In genomic region chr1:88684482-88685238, GRCh38 we compare ENCODE assay signal across 8 cellular contexts. TPM values are rescaled to one million over a fixed set of nuclear protein-coding genes. Genes with fewer than 3 reads are reported as not detected.
DNase-seq lines count a peak whose midpoint lies in the region; ATAC-seq and TF ChIP-seq lines count a peak whose summit lies in the region.

No MANE protein-coding gene starts in this region.

- ATAC-seq in GM19467 (IDR thresholded peaks at IDR 0.05; ENCODE audit: unreplicated experiment) (peak; percentile 36), esophagus mucosa (peak; percentile 62)

- H3K9me3 ChIP-seq in NT2/D1 (ENCODE audit: insufficient read depth, low read length) (no peaks in the 10 kb centered on the region), muscle layer of duodenum (ENCODE audit: control insufficient read depth in 1 of 2, low read length in 2 of 2) (no peaks in the 10 kb centered on the region)

- no peaks in the 10 kb centered on the region for H3K4me1 ChIP-seq in NT2/D1 (ENCODE audit: insufficient read depth, insufficient read length)
- H3K4me1 ChIP-seq in muscle layer of duodenum (ENCODE audit: control insufficient read depth in 1 of 2, insufficient read depth in 2 of 2, low read length in 2 of 2), result peaks cover 7 to 23% of the 10 kb centered on the region in 2 donors

- peak; percentile 83 for DNase-seq in COLO668 (lab: John Stamatoyannopoulos, UW; ENCODE audit: unreplicated experiment)
- DNase-seq in HL-60 (ENCODE audit: low read depth in 1 of 2, low spot score in 1 of 2), result peak in 1 of 2 experiments; percentile 53
- peak; percentile 69 for DNase-seq in NT2/D1 (ENCODE audit: low read depth, low spot score)
- DNase-seq in activated T-cell treated with anti-CD3 and anti-CD28 coated beads for 48 hours (ENCODE audit: low read depth), result peak; percentile 59
- peak; percentile 45 to 47 for DNase-seq in stimulated activated CD8-positive, alpha-beta memory T cell treated with anti-CD3 and anti-CD28 coated beads, Interleukin-7, amount 100 ng/mL, for 48 hours (ENCODE audit: extremely low read depth in 1 of 2, low read depth in 1 of 2)

- H3K36me3 ChIP-seq in NT2/D1 (ENCODE audit: insufficient read depth, insufficient read length, low read length) (peaks cover 4% of the 10 kb centered on the region), muscle layer of duodenum (ENCODE audit: control insufficient read depth in 1 of 2, insufficient read depth in 2 of 2, low read length in 2 of 2) (no peaks in the 10 kb centered on the region)

- H3K27me3 ChIP-seq in HL-60 (ENCODE audit: insufficient read depth, poor library complexity, severe bottlenecking) (no peaks in the 10 kb centered on the region), NT2/D1 (ENCODE audit: insufficient read depth, insufficient read length) (no peaks in the 10 kb centered on the region), muscle layer of duodenum (ENCODE audit: low read depth, low read length) (no peaks in the 10 kb centered on the region)

- H3K27ac ChIP-seq in HL-60 (replicated peaks), result peak overlapping the region; percentile 91
- H3K27ac ChIP-seq in muscle layer of duodenum (ENCODE audit: low read length), result peak overlapping the region; percentile 61

- H3K9ac ChIP-seq in NT2/D1 (ENCODE audit: insufficient read length, low read depth), result peak overlapping the region; percentile 95

- no peak for TF ChIP-seq CTCF in HL-60 (IDR thresholded peaks at IDR 0.05; ENCODE audit: insufficient read depth, low read length)

- H3K4me3 ChIP-seq in HL-60 (replicated peaks; ENCODE audit: insufficient read depth, low read length), result peak overlapping the region; percentile 95
- peak overlapping the region; percentile 92 for H3K4me3 ChIP-seq in NT2/D1 (ENCODE audit: insufficient read length, low read depth)
- peak overlapping the region; percentile 83 to 84 for H3K4me3 ChIP-seq in muscle layer of duodenum (ENCODE audit: low read depth in 1 of 2, low read length in 2 of 2)

RNA-seq across cellular contexts. Expression of gene PKN2, which starts 0.6 kb away (rescaled TPM):
- 34.5 TPM for total RNA-seq in esophagus mucosa
